1 cellular context compared by ENCODE assay signal in genomic region chr1:202807926-202808757, GRCh38.
A peak's percentile ranks its signal among the peaks of the same experiment; 100 is the strongest.
TF ChIP-seq lines count a peak whose summit lies in the region.

TSS of gene KDM5B (minus strand) at chr1:202808421. CDS start at chr1:202808305, 116 bp downstream.

TF ChIP-seq in HepG2, 621 proteins besides CTCF, POLR2A, EP300 and RAD21 (continued from another document and continues in another):
- no peak for TF ChIP-seq DBP (CRISPR knock-in tag; IDR thresholded peaks at IDR 0.05; ENCODE audit: not compliant biosample characterization)
- no peak for TF ChIP-seq TAF15 (IDR thresholded peaks at IDR 0.05; ENCODE audit: low read depth, low read length, poor library complexity, severe bottlenecking)
- no peak for TF ChIP-seq PLSCR1 (CRISPR knock-in tag; IDR thresholded peaks at IDR 0.05; ENCODE audit: borderline replicate concordance)
- TF ChIP-seq KDM4B (CRISPR knock-in tag; IDR thresholded peaks at IDR 0.05) = peak; percentile 84
- TF ChIP-seq ZFX (CRISPR knock-in tag; IDR thresholded peaks at IDR 0.05; ENCODE audit: low read depth) = peak; percentile 76
- TF ChIP-seq MED1 (CRISPR knock-in tag; IDR thresholded peaks at IDR 0.05) = peak; percentile 69
- TF ChIP-seq ZFYVE20 (CRISPR knock-in tag; IDR thresholded peaks at IDR 0.05; ENCODE audit: borderline replicate concordance, low read depth) = no peak; the same call in 1 of the 2 replicates
- TF ChIP-seq RARA (CRISPR knock-in tag; IDR thresholded peaks at IDR 0.05) = peak; percentile 64
- TF ChIP-seq ATF7-NPFF (CRISPR knock-in tag; IDR thresholded peaks at IDR 0.05; ENCODE audit: low read depth) = peak; percentile 84
- 0 out of 2 replicates have a peak, but pooled peaks have one; percentile 44 for TF ChIP-seq ZNF598 (CRISPR knock-in tag; IDR thresholded peaks at IDR 0.05; ENCODE audit: borderline replicate concordance)
- peak; percentile 68 for TF ChIP-seq PHF20 (CRISPR knock-in tag; IDR thresholded peaks at IDR 0.05)
- TF ChIP-seq SMAD9 (CRISPR knock-in tag; IDR thresholded peaks at IDR 0.05) = no peak
- TF ChIP-seq FOXO1 (CRISPR knock-in tag; IDR thresholded peaks at IDR 0.05) = peak; percentile 79
- TF ChIP-seq ZKSCAN8 (CRISPR knock-in tag; IDR thresholded peaks at IDR 0.05; ENCODE audit: borderline replicate concordance) = no peak; the same call in 1 of the 2 replicates
- 0 out of 2 replicates have a peak, but pooled peaks have one; percentile 57 for TF ChIP-seq ZBTB46 (CRISPR knock-in tag; IDR thresholded peaks at IDR 0.05; ENCODE audit: borderline replicate concordance)
- TF ChIP-seq ZBTB49 (CRISPR knock-in tag; IDR thresholded peaks at IDR 0.05; ENCODE audit: borderline replicate concordance) = peak; percentile 63; the same call in 1 of the 2 replicates
- TF ChIP-seq ZNF12 (CRISPR knock-in tag; IDR thresholded peaks at IDR 0.05) = no peak
- 0 out of 2 replicates have a peak, but pooled peaks have one; percentile 61 for TF ChIP-seq ZNF746 (CRISPR knock-in tag; IDR thresholded peaks at IDR 0.05)
- TF ChIP-seq ZNF280D (CRISPR knock-in tag; IDR thresholded peaks at IDR 0.05) = no peak
- TF ChIP-seq HMGXB4 (CRISPR knock-in tag; IDR thresholded peaks at IDR 0.05; ENCODE audit: borderline replicate concordance in 1 of 2, low read depth in 1 of 2) = peak; percentile 80 to 83; a peak in 3 of 4 replicates
- peak; percentile 75; the same call in 1 of the 2 replicates for TF ChIP-seq NFKB2 (CRISPR knock-in tag; IDR thresholded peaks at IDR 0.05; ENCODE audit: borderline replicate concordance)
- peak; percentile 21; the same call in 1 of the 2 replicates for TF ChIP-seq ESRRA (CRISPR knock-in tag; IDR thresholded peaks at IDR 0.05; ENCODE audit: low read depth)
- peak; percentile 87 for TF ChIP-seq PATZ1 (CRISPR knock-in tag; IDR thresholded peaks at IDR 0.05)
- no peak for TF ChIP-seq HOMEZ (CRISPR knock-in tag; IDR thresholded peaks at IDR 0.05; ENCODE audit: low read depth)
- peak; percentile 68 for TF ChIP-seq SP4 (CRISPR knock-in tag; IDR thresholded peaks at IDR 0.05)
- 0 out of 2 replicates have a peak, but pooled peaks have one; percentile 31 for TF ChIP-seq ZNF468 (CRISPR knock-in tag; IDR thresholded peaks at IDR 0.05)
- no peak for TF ChIP-seq HMGA1 (CRISPR knock-in tag; conservative IDR thresholded peaks at IDR 0.05)
- TF ChIP-seq PAWR (CRISPR knock-in tag; IDR thresholded peaks at IDR 0.05; ENCODE audit: borderline replicate concordance) = no peak
- TF ChIP-seq ATF7 (IDR thresholded peaks at IDR 0.05) = no peak
- no peak for TF ChIP-seq ATF7 (CRISPR knock-in tag; IDR thresholded peaks at IDR 0.05)
- TF ChIP-seq ZNF550 (CRISPR knock-in tag; IDR thresholded peaks at IDR 0.05; ENCODE audit: borderline replicate concordance) = no peak
- TF ChIP-seq RORA (CRISPR knock-in tag; IDR thresholded peaks at IDR 0.05) = no peak
- no peak for TF ChIP-seq KLF12 (CRISPR knock-in tag; IDR thresholded peaks at IDR 0.05; ENCODE audit: borderline replicate concordance)
- TF ChIP-seq TCF12 (IDR thresholded peaks at IDR 0.05) = no peak
- peak; percentile 72; the same call in 1 of the 2 replicates for TF ChIP-seq TCF12 (CRISPR knock-in tag; IDR thresholded peaks at IDR 0.05)
- no peak for TF ChIP-seq FOSL1 (CRISPR knock-in tag; IDR thresholded peaks at IDR 0.05; ENCODE audit: borderline replicate concordance)
- peak; percentile 43 for TF ChIP-seq JARID2 (CRISPR knock-in tag; IDR thresholded peaks at IDR 0.05; ENCODE audit: insufficient replicate concordance)
- TF ChIP-seq IRF2 (CRISPR knock-in tag; IDR thresholded peaks at IDR 0.05) = 0 out of 2 replicates have a peak, but pooled peaks have one; percentile 70
- peak; percentile 86 for TF ChIP-seq TBX2 (CRISPR knock-in tag; IDR thresholded peaks at IDR 0.05; ENCODE audit: borderline replicate concordance)
- no peak for TF ChIP-seq ZFP90 (CRISPR knock-in tag; IDR thresholded peaks at IDR 0.05; ENCODE audit: borderline replicate concordance)
- no peak for TF ChIP-seq MTF1 (CRISPR knock-in tag; IDR thresholded peaks at IDR 0.05)
- TF ChIP-seq SP2 (CRISPR knock-in tag; IDR thresholded peaks at IDR 0.05) = peak; percentile 40; the same call in 1 of the 2 replicates
- peak; percentile 71; the same call in 1 of the 2 replicates for TF ChIP-seq NFKBIZ (CRISPR knock-in tag; IDR thresholded peaks at IDR 0.05)
- 0 out of 4 replicates have a peak, but pooled peaks of 1 of the 2 experiments have one; percentile 6 for TF ChIP-seq ATF4 (CRISPR knock-in tag; IDR thresholded peaks at IDR 0.05)
- TF ChIP-seq ZIK1 (CRISPR knock-in tag; IDR thresholded peaks at IDR 0.05; ENCODE audit: borderline replicate concordance, low read depth) = peak; percentile 82; the same call in 1 of the 2 replicates
- TF ChIP-seq ZNF747 (CRISPR knock-in tag; IDR thresholded peaks at IDR 0.05; ENCODE audit: borderline replicate concordance) = 0 out of 2 replicates have a peak, but pooled peaks have one; percentile 22
- TF ChIP-seq RFXAP (CRISPR knock-in tag; IDR thresholded peaks at IDR 0.05; ENCODE audit: borderline replicate concordance) = 0 out of 2 replicates have a peak, but pooled peaks have one; percentile 66
- TF ChIP-seq STAG1 (CRISPR knock-in tag; IDR thresholded peaks at IDR 0.05) = no peak
- TF ChIP-seq BATF2 (CRISPR knock-in tag; IDR thresholded peaks at IDR 0.05) = peak; percentile 78
